ENCODE assay signal across 9 cellular contexts in genomic region chr6:157535354-157536217, GRCh38.
DNase-seq lines count a peak whose midpoint lies in the region; ATAC-seq and TF ChIP-seq lines count a peak whose summit lies in the region.
"Had no signal": no experiment of that assay in that cellular context is flagged by ENCODE, and none has a peak within 500 bp of the region (broad histone marks: within the 10 kb centered on the region; RNA-seq: fewer than 3 reads in every experiment).

No MANE protein-coding gene starts in this region.

- peak overlapping the region; percentile 50 for H3K27ac ChIP-seq in suprapubic skin

- DNase-seq in AG09309 (ENCODE audit: low read depth): peak; percentile 17
- DNase-seq in SW480 (ENCODE audit: low spot score): peak; percentile 60
- DNase-seq in foreskin fibroblast: peak; percentile 56 to 66
- no peak for DNase-seq in suprapubic skin (ENCODE audit: low spot score in 2 of 2)
- no peak for DNase-seq in DMS53 treated with DMSO at 0.1 percent for 48 hours (lab: John Stamatoyannopoulos, UW; ENCODE audit: unreplicated experiment)
- DNase-seq in OCI-M2 (lab: John Stamatoyannopoulos, UW; ENCODE audit: unreplicated experiment): no peak

- no peak for TF ChIP-seq CTCF in AG09309 (IDR thresholded peaks at IDR 0.05; ENCODE audit: control insufficient read depth, insufficient read depth, low read depth, low read length, missing control alignments)
- no peak for TF ChIP-seq CTCF in foreskin fibroblast (IDR thresholded peaks at IDR 0.05; ENCODE audit: low read depth, low read length)
- TF ChIP-seq CTCF in suprapubic skin (IDR thresholded peaks at IDR 0.05): no peak

- peaks cover 37% of the 10 kb centered on the region for H3K4me1 ChIP-seq in suprapubic skin

- H3K9me3 ChIP-seq in suprapubic skin: no peaks in the 10 kb centered on the region

- TF ChIP-seq POLR2A in suprapubic skin (IDR thresholded peaks at IDR 0.05): no peak

- ATAC-seq in GM18909 (IDR thresholded peaks at IDR 0.05; ENCODE audit: poor library complexity, unreplicated experiment) (peak; percentile 66), HG03280 (IDR thresholded peaks at IDR 0.05; ENCODE audit: unreplicated experiment) (peak; percentile 48)

- WGBS in suprapubic skin: 40% methylated on average over 12 of the region's 12 CpGs

- H3K4me3 ChIP-seq in AG09309 (ENCODE audit: control insufficient read depth, low read depth, low read length): no peak overlapping the region
- H3K4me3 ChIP-seq in foreskin fibroblast (ENCODE audit: low read depth in 1 of 2, low read length in 2 of 2): no peak overlapping the region
- H3K4me3 ChIP-seq in suprapubic skin: no peak overlapping the region
- H3K4me3 ChIP-seq: lung had no signal

- H3K27me3 ChIP-seq in suprapubic skin: no peaks in the 10 kb centered on the region

- H3K36me3 ChIP-seq in suprapubic skin: no peaks in the 10 kb centered on the region

- TF ChIP-seq EP300 in suprapubic skin (IDR thresholded peaks at IDR 0.05): no peak

Comparison
In these comparisons a context has a peak if more than half of its experiments do, and no peak if none do; other contexts are left out.
1. DNase-seq: peak in AG09309 (single experiment), SW480 (single experiment) and foreskin fibroblast (2 of 2); none in suprapubic skin (0 of 2), DMS53 treated with DMSO at 0.1 percent for 48 hours (single experiment) and OCI-M2 (single experiment).